In the genomic region with DNA sequence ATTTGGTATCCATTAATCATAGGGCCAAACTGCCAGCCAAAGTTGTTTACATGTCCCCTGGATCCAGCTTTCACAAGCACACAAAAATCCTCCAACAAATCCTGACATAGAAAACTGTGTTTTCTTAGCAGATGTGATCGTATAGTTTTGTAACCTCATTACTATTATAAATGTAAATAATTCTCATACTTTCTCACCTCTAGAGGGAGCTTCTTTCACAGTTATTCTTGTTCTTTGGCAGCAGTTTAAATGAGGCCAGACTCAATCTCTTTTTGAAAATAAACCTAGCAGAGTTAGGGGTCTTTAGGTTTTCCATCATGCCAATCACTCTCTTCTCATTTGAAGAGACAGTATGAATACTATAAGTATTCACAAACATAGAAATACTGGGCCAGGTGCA, we compare ENCODE assay signal across 10 cellular contexts. TPM values are rescaled to one million over a fixed set of nuclear protein-coding genes. Genes with fewer than 3 reads are reported as not detected.
A peak's percentile ranks its signal among the peaks of the same experiment; 100 is the strongest.
DNase-seq lines count a peak whose midpoint lies in the region; ATAC-seq and TF ChIP-seq lines count a peak whose summit lies in the region.
"Had no signal": no experiment of that assay in that cellular context is flagged by ENCODE, and none has a peak within 500 bp of the region (broad histone marks: within the 10 kb centered on the region; RNA-seq: fewer than 3 reads in every experiment).

No MANE protein-coding gene starts in this region.

- no peak overlapping the region for H3K4me3 Mint-ChIP-seq in CD14-positive monocyte

- H3K4me1 Mint-ChIP-seq in CD14-positive monocyte, result peaks cover 36% of the 10 kb centered on the region

- no peak overlapping the region for H3K4me3 ChIP-seq in dorsolateral prefrontal cortex

- H3K9me3 Mint-ChIP-seq in CD14-positive monocyte, result peaks cover 0 to 4% (median 2%) of the 10 kb centered on the region in 7 donors

- intact Hi-C loops in dorsolateral prefrontal cortex (cut with DNase I), result no loop called here
- intact Hi-C loops in CD14-positive monocyte (cut with micrococcal nuclease), result no loop called here

- H3K27me3 ChIP-seq in dorsolateral prefrontal cortex, result peaks cover 0 to 6% (median 0%) of the 10 kb centered on the region in 45 donors

- no peak for ATAC-seq in stimulated activated naive CD8-positive, alpha-beta T cell treated with anti-CD3 and anti-CD28 coated beads, Interleukin-15, Interleukin-2, amounts not matched to agents 100 U/mL and 50 U/mL, for 24 hours
- ATAC-seq: PC-3 had no signal

- peaks cover 33 to 55% (median 37%) of the 10 kb centered on the region in 3 donors for H3K27me3 Mint-ChIP-seq in CD14-positive monocyte (ENCODE audit: low read depth in 3 of 3)

- peaks cover 0 to 15% of the 10 kb centered on the region in 2 donors for H3K36me3 Mint-ChIP-seq in CD14-positive monocyte

- TF ChIP-seq CTCF in dorsolateral prefrontal cortex (IDR thresholded peaks at IDR 0.05 in 54 of 56, conservative IDR thresholded peaks at IDR 0.05 in 2 of 56; ENCODE audit: low read depth in 1 of 56, partially characterized antibody in 56 of 56) (peak in 30 of 56 donors; percentile 12 to 79 (median 52)), CD14-positive monocyte (IDR thresholded peaks at IDR 0.05) (no peak)

- H3K27ac Mint-ChIP-seq in CD14-positive monocyte, result peak overlapping the region in 1 of 7 donors; percentile 52

- H3K27ac ChIP-seq in dorsolateral prefrontal cortex, result no peak overlapping the region

- DNase-seq in DMS79 (lab: John Stamatoyannopoulos, UW), result peak; percentile 6
- DNase-seq in DMS79 treated with DMSO at 0.1 percent for 48 hours (lab: John Stamatoyannopoulos, UW), result no peak
- DNase-seq in NCI-H1105 treated with DMSO at 0.1 percent for 48 hours (lab: John Stamatoyannopoulos, UW), result peak; percentile 56
- DNase-seq in dorsolateral prefrontal cortex, result no peak
- DNase-seq in renal cortical epithelial cell (ENCODE audit: low read depth), result peak; percentile 51
- DNase-seq in stimulated activated naive CD8-positive, alpha-beta T cell treated with anti-CD3 and anti-CD28 coated beads, Interleukin-15, Interleukin-2, amounts not matched to agents 100 U/mL and 50 U/mL, for 24 hours, result no peak
- no peak for DNase-seq in CD14-positive monocyte (ENCODE audit: low spot score)
- DNase-seq in NCI-H2081 (lab: John Stamatoyannopoulos, UW), result no peak
- DNase-seq: activated T-cell treated with anti-CD3 and anti-CD28 coated beads for 4 hours, PC-3 had no signal

RNA-seq across cellular contexts. Expression of a gene that starts 17.0 kb away (rescaled TPM):
- total RNA-seq in dorsolateral prefrontal cortex, result 10 to 100 TPM; 27.9 to 56.2 (median 41.8) TPM
- total RNA-seq in renal cortical epithelial cell, result 3.8 and 11.6 TPM in 2 replicates
- polyA plus RNA-seq in CD14-positive monocyte, result 1 to 10 TPM; 3.2 to 3.6 TPM

RNA-seq across cellular contexts. Expression of a gene that starts 40.8 kb away (rescaled TPM):
- 10 to 100 TPM; 16.3 to 62.8 (median 35.7) TPM for total RNA-seq in dorsolateral prefrontal cortex
- 13.0 and 19.1 TPM in 2 replicates for total RNA-seq in renal cortical epithelial cell
- polyA plus RNA-seq in CD14-positive monocyte, result 10 to 100 TPM in 1 of 2 donors, 1 to 10 TPM in 1; 7.6 to 10.2 TPM

Comparison
In these comparisons a context has a peak if more than half of its experiments do, and no peak if none do; other contexts are left out.
1. DNase-seq: peak in DMS79 (single experiment), NCI-H1105 treated with DMSO at 0.1 percent for 48 hours (single experiment) and renal cortical epithelial cell (single experiment); none in DMS79 treated with DMSO at 0.1 percent for 48 hours (single experiment), dorsolateral prefrontal cortex (0 of 10), stimulated activated naive CD8-positive, alpha-beta T cell treated with anti-CD3 and anti-CD28 coated beads, Interleukin-15, Interleukin-2, amounts not matched to agents 100 U/mL and 50 U/mL, for 24 hours (single experiment), CD14-positive monocyte (single experiment) and NCI-H2081 (0 of 2).